Comparison of ENCODE assay signal across 9 cellular contexts in the genomic region with DNA sequence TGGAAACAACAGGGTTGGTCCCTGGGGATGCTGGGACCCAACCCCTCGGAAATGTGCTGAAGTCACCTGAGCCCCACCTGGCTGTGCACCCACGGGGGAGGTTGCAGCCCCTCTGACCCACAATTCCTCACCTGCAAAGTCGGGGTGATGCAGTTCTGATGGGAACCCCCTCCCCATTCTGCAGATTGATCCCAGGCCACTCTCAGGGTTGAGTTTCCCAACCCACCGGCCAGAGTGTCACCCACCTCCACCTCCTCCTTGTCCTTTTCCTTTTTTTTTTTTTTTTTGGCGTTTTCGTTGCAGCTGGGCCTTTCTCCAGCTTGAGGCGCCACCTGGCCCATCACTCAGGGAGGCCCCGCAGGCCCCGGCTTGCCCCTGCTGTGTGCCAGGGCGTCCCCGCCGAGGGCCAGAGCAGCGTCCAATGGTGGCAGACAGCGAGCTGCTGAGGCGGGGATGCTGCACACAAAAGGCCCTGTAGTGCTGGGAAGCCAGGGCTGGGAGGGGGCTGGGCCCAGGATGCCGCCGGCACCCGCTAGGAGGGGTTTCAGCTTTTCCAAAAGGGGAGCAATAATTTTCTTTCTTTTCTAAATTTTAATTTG. TPM values are rescaled to one million over a fixed set of nuclear protein-coding genes. Genes with fewer than 3 reads are reported as not detected.
A peak's percentile ranks its signal among the peaks of the same experiment; 100 is the strongest.
DNase-seq lines count a peak whose midpoint lies in the region; ATAC-seq and TF ChIP-seq lines count a peak whose summit lies in the region.
"Had no signal": no experiment of that assay in that cellular context is flagged by ENCODE, and none has a peak within 500 bp of the region (broad histone marks: within the 10 kb centered on the region; RNA-seq: fewer than 3 reads in every experiment).

No MANE protein-coding gene starts in this region.

- RAD21 ChIA-PET in HCT116 (lab: Charles Lee; ENCODE audit: low non-redundant PET in 1 of 2, low total read pairs in 2 of 2, uncharacterized antibody in 2 of 2, unreplicated experiment in 2 of 2), result no interaction called here

- no peaks in the 10 kb centered on the region for H3K9me3 ChIP-seq in HCT116 (ENCODE audit: control insufficient read depth in 1 of 2, insufficient read depth in 1 of 2, low read depth in 1 of 2, low read length in 2 of 2)

- H3K36me3 ChIP-seq in HCT116 (ENCODE audit: control insufficient read depth in 1 of 2, insufficient read depth in 2 of 2, low read length in 2 of 2) (peaks cover 4 to 22% of the 10 kb centered on the region in 2 experiments; a peak in 2 of 4 replicates), rectal smooth muscle tissue (ENCODE audit: control insufficient read depth, insufficient read depth, low read length) (peaks cover 9% of the 10 kb centered on the region)

- no peaks in the 10 kb centered on the region for H3K9me2 ChIP-seq in HCT116 (ENCODE audit: insufficient read depth)

- peak overlapping the region; percentile 82 for H3K27ac ChIP-seq in HCT116 (ENCODE audit: low read depth, low read length)
- peak overlapping the region; percentile 65 for H3K27ac ChIP-seq in rectal smooth muscle tissue (ENCODE audit: low read depth, low read length)

- H3K4me3 ChIP-seq in HCT116 (replicated peaks in 1 of 2; ENCODE audit: low read depth in 1 of 2, low read length in 2 of 2) (no peak overlapping the region), rectal smooth muscle tissue (ENCODE audit: low read length) (no peak overlapping the region)
- H3K4me3 ChIP-seq: smooth muscle cell had no signal

- peak overlapping the region; percentile 61 for H3K4me2 ChIP-seq in HCT116 (ENCODE audit: low read length)
- H3K4me2 ChIP-seq: smooth muscle cell had no signal

- H2AFZ ChIP-seq in HCT116 (ENCODE audit: low read depth, low read length, poor library complexity, severe bottlenecking), result no peak overlapping the region

- TF ChIP-seq CTCF in HCT116 (IDR thresholded peaks at IDR 0.05 in 2 of 3, conservative IDR thresholded peaks at IDR 0.05 in 1 of 3; ENCODE audit: borderline replicate concordance in 1 of 3, insufficient read depth in 1 of 3, low read depth in 2 of 3, low read length in 2 of 3), result no peak

- H4K20me1 ChIP-seq in HCT116 (ENCODE audit: insufficient read depth), result no peaks in the 10 kb centered on the region

- no peak for ATAC-seq in HCT116
- peak; percentile 22 for ATAC-seq in esophagus mucosa
- no peak for ATAC-seq in GM18517 (IDR thresholded peaks at IDR 0.05; ENCODE audit: unreplicated experiment)

- BruUV-seq in HCT116 (replicated peaks; lab: Mats Ljungman, UMichigan), result no TSS peak

- no peak for TF ChIP-seq RAD21 in HCT116 (IDR thresholded peaks at IDR 0.05; ENCODE audit: low read depth)

- H3K9ac ChIP-seq in HCT116 (ENCODE audit: low read length), result peak overlapping the region; percentile 38; the same call in 1 of the 2 replicates
- H3K9ac ChIP-seq in rectal smooth muscle tissue (ENCODE audit: low read length), result no peak overlapping the region

- peaks cover 41 to 56% of the 10 kb centered on the region in 2 experiments for H3K4me1 ChIP-seq in HCT116 (ENCODE audit: control insufficient read depth in 1 of 2, insufficient read depth in 2 of 2, low read length in 2 of 2)
- peaks cover 26% of the 10 kb centered on the region for H3K4me1 ChIP-seq in rectal smooth muscle tissue (ENCODE audit: control insufficient read depth, insufficient read depth, low read length)

- CTCF ChIA-PET in HCT116 (lab: Charles Lee), result interaction anchor here (0.6 to 1.3 kb wide), 4 partner anchors 44 to 220 kb away, joined by 3 to 5 read pairs (median 4); a partner anchor contains a TSS

- POLR2A ChIA-PET in HCT116 (lab: Charles Lee), result interaction anchor here (1.1 kb wide), 1 partner anchor 94 kb away, joined by 3 read pairs; no protein-coding TSS in a partner anchor

- DNase-seq in HCT116 (ENCODE audit: low read depth, low spot score) (no peak), NCI-H774 (lab: John Stamatoyannopoulos, UW) (peak; percentile 86), amniotic stem cell (lab: John Stamatoyannopoulos, UW) (no peak), Kasumi-1 (lab: John Stamatoyannopoulos, UW) (no peak)
- no peak for DNase-seq in activated CD8-positive, alpha-beta memory T cell treated with anti-CD3 and anti-CD28 coated beads, Interleukin-2, amount 50 U/mL, for 4 hours

- peaks cover 38% of the 10 kb centered on the region for H3K79me2 ChIP-seq in HCT116 (ENCODE audit: insufficient read depth, low read length)

- intact Hi-C loops in HCT116 (cut with micrococcal nuclease), result loop anchor here (10.0 kb wide), 1 partner anchor 153 kb away; a partner anchor contains a TSS

- no peak for TF ChIP-seq POLR2A in HCT116 (IDR thresholded peaks at IDR 0.05; ENCODE audit: borderline replicate concordance, extremely low read depth, insufficient read depth, insufficient read length)

- H3K27me3 ChIP-seq in HCT116 (ENCODE audit: insufficient read depth, low read length) (no peaks in the 10 kb centered on the region), rectal smooth muscle tissue (ENCODE audit: control insufficient read depth, insufficient read depth, low read length) (no peaks in the 10 kb centered on the region)

TF ChIP-seq in HCT116, 20 proteins besides CTCF, POLR2A, EP300 and RAD21:
- TF ChIP-seq, protein P1, sequence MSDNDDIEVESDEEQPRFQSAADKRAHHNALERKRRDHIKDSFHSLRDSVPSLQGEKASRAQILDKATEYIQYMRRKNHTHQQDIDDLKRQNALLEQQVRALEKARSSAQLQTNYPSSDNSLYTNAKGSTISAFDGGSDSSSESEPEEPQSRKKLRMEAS (IDR thresholded peaks at IDR 0.05), result peak; percentile 2; the same call in 1 of the 2 replicates
- TF ChIP-seq, protein P2, sequence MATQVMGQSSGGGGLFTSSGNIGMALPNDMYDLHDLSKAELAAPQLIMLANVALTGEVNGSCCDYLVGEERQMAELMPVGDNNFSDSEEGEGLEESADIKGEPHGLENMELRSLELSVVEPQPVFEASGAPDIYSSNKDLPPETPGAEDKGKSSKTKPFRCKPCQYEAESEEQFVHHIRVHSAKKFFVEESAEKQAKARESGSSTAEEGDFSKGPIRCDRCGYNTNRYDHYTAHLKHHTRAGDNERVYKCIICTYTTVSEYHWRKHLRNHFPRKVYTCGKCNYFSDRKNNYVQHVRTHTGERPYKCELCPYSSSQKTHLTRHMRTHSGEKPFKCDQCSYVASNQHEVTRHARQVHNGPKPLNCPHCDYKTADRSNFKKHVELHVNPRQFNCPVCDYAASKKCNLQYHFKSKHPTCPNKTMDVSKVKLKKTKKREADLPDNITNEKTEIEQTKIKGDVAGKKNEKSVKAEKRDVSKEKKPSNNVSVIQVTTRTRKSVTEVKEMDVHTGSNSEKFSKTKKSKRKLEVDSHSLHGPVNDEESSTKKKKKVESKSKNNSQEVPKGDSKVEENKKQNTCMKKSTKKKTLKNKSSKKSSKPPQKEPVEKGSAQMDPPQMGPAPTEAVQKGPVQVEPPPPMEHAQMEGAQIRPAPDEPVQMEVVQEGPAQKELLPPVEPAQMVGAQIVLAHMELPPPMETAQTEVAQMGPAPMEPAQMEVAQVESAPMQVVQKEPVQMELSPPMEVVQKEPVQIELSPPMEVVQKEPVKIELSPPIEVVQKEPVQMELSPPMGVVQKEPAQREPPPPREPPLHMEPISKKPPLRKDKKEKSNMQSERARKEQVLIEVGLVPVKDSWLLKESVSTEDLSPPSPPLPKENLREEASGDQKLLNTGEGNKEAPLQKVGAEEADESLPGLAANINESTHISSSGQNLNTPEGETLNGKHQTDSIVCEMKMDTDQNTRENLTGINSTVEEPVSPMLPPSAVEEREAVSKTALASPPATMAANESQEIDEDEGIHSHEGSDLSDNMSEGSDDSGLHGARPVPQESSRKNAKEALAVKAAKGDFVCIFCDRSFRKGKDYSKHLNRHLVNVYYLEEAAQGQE (IDR thresholded peaks at IDR 0.05; ENCODE audit: low read depth), result no peak
- no peak for TF ChIP-seq FOSL1 (IDR thresholded peaks at IDR 0.05; ENCODE audit: low read depth)

RNA-seq across cellular contexts. Expression of a gene that starts 4.6 kb away (rescaled TPM):
- 53.4 TPM for total RNA-seq in HCT116 (2021; ENCODE audit: unreplicated experiment)
- polyA plus RNA-seq in HCT116 (2012), result 21.2 and 32.2 TPM in 2 replicates
- 35.6 TPM for total RNA-seq in esophagus mucosa

RNA-seq across cellular contexts. Expression of a gene that starts 16.0 kb away (rescaled TPM):
- total RNA-seq in HCT116 (2021; ENCODE audit: unreplicated experiment) (64.6 TPM), esophagus mucosa (17.0 TPM)
- polyA plus RNA-seq in HCT116 (2012), result 62.9 and 82.1 TPM in 2 replicates

RNA-seq across cellular contexts. Expression of a gene that starts 35.5 kb away (rescaled TPM):
- 18.7 TPM for total RNA-seq in HCT116 (2021; ENCODE audit: unreplicated experiment)
- 19.2 and 19.3 TPM in 2 replicates for polyA plus RNA-seq in HCT116 (2012)
- total RNA-seq in esophagus mucosa, result 6.8 TPM

RNA-seq across cellular contexts. Expression of a gene that starts 46.3 kb away (rescaled TPM):
- total RNA-seq in HCT116 (2021; ENCODE audit: unreplicated experiment) (10.6 TPM), esophagus mucosa (1.1 TPM)
- polyA plus RNA-seq in HCT116 (2012), result 18.2 and 22.6 TPM in 2 replicates

RNA-seq across cellular contexts. Expression of a gene that starts 60.0 kb away (rescaled TPM):
- 14.2 TPM for total RNA-seq in HCT116 (2021; ENCODE audit: unreplicated experiment)
- 7.0 and 7.2 TPM in 2 replicates for polyA plus RNA-seq in HCT116 (2012)
- total RNA-seq in esophagus mucosa, result 3.2 TPM
